Comparison of ENCODE assay signal across 11 cellular contexts in the genomic region with DNA sequence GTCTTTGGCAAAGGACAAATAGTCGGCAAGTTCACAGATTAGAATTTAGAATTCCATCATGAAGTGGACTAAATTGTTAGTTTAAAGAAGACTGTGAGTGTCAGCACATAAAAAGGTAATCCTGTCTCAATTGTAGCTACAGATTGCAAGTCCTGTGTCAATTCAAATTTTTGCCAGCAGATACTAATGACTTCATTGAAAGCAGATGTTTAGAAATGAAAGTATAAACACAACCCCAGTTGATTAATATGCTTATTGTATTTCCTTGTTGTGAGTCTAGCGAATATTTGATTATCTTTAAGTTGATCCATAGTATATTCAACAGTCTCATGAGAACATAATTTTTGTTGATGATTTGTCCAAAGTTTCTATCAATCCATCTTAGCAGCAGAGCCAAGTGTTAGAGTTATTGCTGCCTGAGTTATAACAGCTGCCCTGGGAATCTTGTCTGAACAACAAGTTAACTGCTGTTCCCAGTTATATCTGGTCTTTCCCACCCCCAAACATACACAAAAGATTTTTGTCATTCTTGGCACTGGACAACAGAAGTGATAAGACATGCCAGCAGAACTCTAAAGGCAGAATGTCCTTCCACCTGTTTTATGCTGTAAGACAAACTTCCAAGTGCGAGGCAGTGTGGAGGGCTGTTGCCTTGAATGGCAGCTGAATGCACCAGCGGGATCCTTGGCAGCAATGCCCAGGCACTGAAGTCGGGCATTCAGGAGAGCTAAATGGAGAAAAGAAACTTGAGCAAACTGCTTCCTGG. TPM values are rescaled to one million over a fixed set of nuclear protein-coding genes. Genes with fewer than 3 reads are reported as not detected.
DNase-seq lines count a peak whose midpoint lies in the region; ATAC-seq, FAIRE-seq and TF ChIP-seq lines count a peak whose summit lies in the region.
"Had no signal": no experiment of that assay in that cellular context is flagged by ENCODE, and none has a peak within 500 bp of the region (broad histone marks: within the 10 kb centered on the region; RNA-seq: fewer than 3 reads in every experiment).

No MANE protein-coding gene starts in this region.

- intact Hi-C loops in thyroid gland (cut with DNase I), result loop anchor here (10.0 kb wide), 1 partner anchor 69 kb away; no protein-coding TSS in a partner anchor

- H3K36me3 ChIP-seq in mesodermal cell (ENCODE audit: control insufficient read depth, insufficient read depth, low read length) (no peaks in the 10 kb centered on the region), thyroid gland (no peaks in the 10 kb centered on the region)

- TF ChIP-seq CTCF in thyroid gland (IDR thresholded peaks at IDR 0.05), result no peak

- no peaks in the 10 kb centered on the region for H3K27me3 ChIP-seq in thyroid gland

- peak; percentile 44 for DNase-seq in NCI-H226
- DNase-seq in thyroid gland, result peak; percentile 62 to 77
- no peak for DNase-seq in islet precursor cell
- no peak for DNase-seq in dermis blood vessel endothelial cell
- DNase-seq: activated CD4-positive, alpha-beta T cell treated with anti-CD3 and anti-CD28 coated beads, Interleukin-2, amount 50 U/mL, for 48 hours; effector memory CD4-positive, alpha-beta T cell had no signal

- no peak for ATAC-seq in HG03571 (IDR thresholded peaks at IDR 0.05; ENCODE audit: unreplicated experiment)
- no peak for ATAC-seq in HG03520 (IDR thresholded peaks at IDR 0.05; ENCODE audit: unreplicated experiment)

- WGBS in mesodermal cell (ENCODE audit: insufficient coverage in 2 of 2), 2 experiments, result 89 to 96% methylated on average over 4 of the region's 5 CpGs
- 44 to 49% methylated on average over 5 of the region's 5 CpGs for WGBS in thyroid gland, 2 donors

- no peak overlapping the region for H3K4me3 ChIP-seq in mesodermal cell (ENCODE audit: extremely low read depth, insufficient read depth, low read length, poor library complexity, severe bottlenecking)
- no peak overlapping the region for H3K4me3 ChIP-seq in thyroid gland (replicated peaks in 1 of 3)

- peak; percentile 8 for FAIRE-seq in endometrium (lab: Jason Lieb, UNC)
- FAIRE-seq: HTR-8/SVneo had no signal

- H3K27ac ChIP-seq in mesodermal cell (ENCODE audit: low read depth, low read length, severe bottlenecking) (peak overlapping the region; percentile 18), thyroid gland (no peak overlapping the region)

- no peak for TF ChIP-seq POLR2A in thyroid gland (IDR thresholded peaks at IDR 0.05)

- H3K4me1 ChIP-seq in mesodermal cell (ENCODE audit: control insufficient read depth, insufficient read depth, low read length, poor library complexity, severe bottlenecking) (peaks cover 14% of the 10 kb centered on the region), thyroid gland (peaks cover 5 to 6% of the 10 kb centered on the region in 2 donors)

- H3K9me3 ChIP-seq in mesodermal cell (ENCODE audit: control insufficient read depth, low read length) (no peaks in the 10 kb centered on the region), thyroid gland (no peaks in the 10 kb centered on the region)

RNA-seq across cellular contexts. Expression of gene HERPUD2, which starts 21.3 kb away (rescaled TPM):
- 34.8 TPM for polyA plus RNA-seq in mesodermal cell (2013, experiment 1 of 2)
- 36.2 TPM for polyA plus RNA-seq in mesodermal cell (2013, experiment 2 of 2)
- total RNA-seq in thyroid gland (10 to 100 TPM; 27.0 to 35.9 (median 29.9) TPM), dermis blood vessel endothelial cell (21.8 and 30.4 TPM in 2 replicates)

Comparison
In these comparisons a context has a peak if more than half of its experiments do, and no peak if none do; other contexts are left out.
1. DNase-seq: peak in NCI-H226 (single experiment) and thyroid gland (2 of 2); none in islet precursor cell (single experiment) and dermis blood vessel endothelial cell (single experiment).